In the genomic region with DNA sequence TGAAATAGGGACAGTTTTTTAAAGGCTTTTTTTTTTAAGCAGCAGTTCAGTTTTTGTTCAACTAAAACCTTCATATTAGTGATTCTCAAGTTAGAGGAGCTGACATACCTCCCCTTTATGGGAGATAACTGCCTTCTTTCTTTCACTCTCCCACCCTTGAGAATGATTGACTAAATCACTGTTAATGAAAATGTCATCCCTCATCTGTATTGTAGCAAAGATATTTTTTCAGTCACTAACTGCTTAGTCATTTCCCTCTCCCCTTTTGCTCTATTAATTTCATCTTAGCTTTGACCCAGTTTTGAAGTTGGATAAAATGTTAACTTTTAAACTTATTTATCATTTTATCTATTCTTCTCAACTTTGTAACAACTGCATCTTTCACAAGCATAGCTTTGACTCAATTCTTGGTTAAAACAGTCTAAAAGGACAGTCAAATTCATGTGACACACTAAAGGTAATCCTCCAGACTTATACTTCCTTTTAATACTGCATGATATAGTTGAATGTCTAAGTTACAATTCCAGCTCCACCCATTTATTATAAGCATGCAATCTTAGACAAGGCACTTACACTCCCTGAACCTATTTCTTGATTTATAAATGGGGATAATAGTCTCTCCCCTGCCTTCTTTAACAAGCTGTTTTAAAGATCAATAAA, we compare ENCODE assay signal across 1 cellular context.
TF ChIP-seq lines count a peak whose summit lies in the region.

No MANE protein-coding gene starts in this region.

TF ChIP-seq in GM12878, 131 proteins besides CTCF, POLR2A, EP300 and RAD21:
- peak; percentile 32; the same call in 1 of the 2 replicates for TF ChIP-seq NR2F1 (conservative IDR thresholded peaks at IDR 0.05)
- TF ChIP-seq, protein P1, sequence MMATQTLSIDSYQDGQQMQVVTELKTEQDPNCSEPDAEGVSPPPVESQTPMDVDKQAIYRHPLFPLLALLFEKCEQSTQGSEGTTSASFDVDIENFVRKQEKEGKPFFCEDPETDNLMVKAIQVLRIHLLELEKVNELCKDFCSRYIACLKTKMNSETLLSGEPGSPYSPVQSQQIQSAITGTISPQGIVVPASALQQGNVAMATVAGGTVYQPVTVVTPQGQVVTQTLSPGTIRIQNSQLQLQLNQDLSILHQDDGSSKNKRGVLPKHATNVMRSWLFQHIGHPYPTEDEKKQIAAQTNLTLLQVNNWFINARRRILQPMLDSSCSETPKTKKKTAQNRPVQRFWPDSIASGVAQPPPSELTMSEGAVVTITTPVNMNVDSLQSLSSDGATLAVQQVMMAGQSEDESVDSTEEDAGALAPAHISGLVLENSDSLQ (IDR thresholded peaks at IDR 0.05): peak; percentile 27; the same call in 1 of the 2 replicates
- peak; percentile 40; the same call in 1 of the 2 replicates for TF ChIP-seq JUNB (IDR thresholded peaks at IDR 0.05)
- TF ChIP-seq, protein P2, sequence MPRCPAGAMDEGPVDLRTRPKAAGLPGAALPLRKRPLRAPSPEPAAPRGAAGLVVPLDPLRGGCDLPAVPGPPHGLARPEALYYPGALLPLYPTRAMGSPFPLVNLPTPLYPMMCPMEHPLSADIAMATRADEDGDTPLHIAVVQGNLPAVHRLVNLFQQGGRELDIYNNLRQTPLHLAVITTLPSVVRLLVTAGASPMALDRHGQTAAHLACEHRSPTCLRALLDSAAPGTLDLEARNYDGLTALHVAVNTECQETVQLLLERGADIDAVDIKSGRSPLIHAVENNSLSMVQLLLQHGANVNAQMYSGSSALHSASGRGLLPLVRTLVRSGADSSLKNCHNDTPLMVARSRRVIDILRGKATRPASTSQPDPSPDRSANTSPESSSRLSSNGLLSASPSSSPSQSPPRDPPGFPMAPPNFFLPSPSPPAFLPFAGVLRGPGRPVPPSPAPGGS (IDR thresholded peaks at IDR 0.05; ENCODE audit: borderline replicate concordance, insufficient read depth, low read depth, low read length, poor library complexity, severe bottlenecking): no peak
TF ChIP-seq in GM12878: peak in this region for 3.
